In genomic region chr10:109984013-109984412, GRCh38 we compare ENCODE assay signal across 1 cellular context.
TF ChIP-seq lines count a peak whose summit lies in the region.

No MANE protein-coding gene starts in this region.

TF ChIP-seq in K562, 482 proteins besides CTCF, POLR2A, EP300 and RAD21:
- no peak for TF ChIP-seq EWSR1 (IDR thresholded peaks at IDR 0.05; ENCODE audit: borderline replicate concordance, low read depth, partially characterized antibody)
- TF ChIP-seq HDAC1 (IDR thresholded peaks at IDR 0.05) = no peak
- no peak for TF ChIP-seq SREBF2 (CRISPR knock-in tag; IDR thresholded peaks at IDR 0.05)
- no peak for TF ChIP-seq FOXA1 (IDR thresholded peaks at IDR 0.05; ENCODE audit: borderline replicate concordance)
- TF ChIP-seq DPF2 (IDR thresholded peaks at IDR 0.05) = no peak
- no peak for TF ChIP-seq SUPT5H (IDR thresholded peaks at IDR 0.05)
